In genomic region chr5:83957188-83957587, GRCh38 we compare ENCODE assay signal across 17 cellular contexts.
DNase-seq lines count a peak whose midpoint lies in the region; TF ChIP-seq lines count a peak whose summit lies in the region.
"Had no signal": no experiment of that assay in that cellular context is flagged by ENCODE, and none has a peak within 500 bp of the region (broad histone marks: within the 10 kb centered on the region; RNA-seq: fewer than 3 reads in every experiment).

No MANE protein-coding gene starts in this region.

- TF ChIP-seq CTCF in glutamatergic neuron (IDR thresholded peaks at IDR 0.05; ENCODE audit: partially characterized antibody, unreplicated experiment): no peak

- H3K27me3 ChIP-seq in MG63: no peaks in the 10 kb centered on the region

- H3K4me1 Mint-ChIP-seq in glutamatergic neuron (ENCODE audit: low read depth, unreplicated experiment): peaks cover 56% of the 10 kb centered on the region
- H3K4me1 Mint-ChIP-seq: activated naive CD4-positive, alpha-beta T cell treated with anti-CD3 and anti-CD28 coated beads, Interleukin-2, amount 50 U/mL, for 24 hours had no signal

- H3K27me3 Mint-ChIP-seq in glutamatergic neuron (ENCODE audit: unreplicated experiment): peaks cover 5% of the 10 kb centered on the region
- H3K27me3 Mint-ChIP-seq: activated naive CD4-positive, alpha-beta T cell treated with anti-CD3 and anti-CD28 coated beads, Interleukin-2, amount 50 U/mL, for 24 hours had no signal

- no peaks in the 10 kb centered on the region for H3K36me3 Mint-ChIP-seq in glutamatergic neuron (ENCODE audit: unreplicated experiment)
- H3K36me3 Mint-ChIP-seq: activated naive CD4-positive, alpha-beta T cell treated with anti-CD3 and anti-CD28 coated beads, Interleukin-2, amount 50 U/mL, for 24 hours had no signal

- no peak overlapping the region for H3K4me3 ChIP-seq in MG63

- peak overlapping the region; percentile 72 for H3K4me3 Mint-ChIP-seq in glutamatergic neuron (ENCODE audit: unreplicated experiment)
- H3K4me3 Mint-ChIP-seq: activated naive CD4-positive, alpha-beta T cell treated with anti-CD3 and anti-CD28 coated beads, Interleukin-2, amount 50 U/mL, for 24 hours; neural crest cell; T-helper 2 cell treated with Interferon-gamma antibody and Interleukin-4, amounts not matched to agents 5 μg/mL and 100 μg/mL, for 36 hours had no signal

- peaks cover 4% of the 10 kb centered on the region for H3K9me3 Mint-ChIP-seq in glutamatergic neuron (ENCODE audit: unreplicated experiment)
- H3K9me3 Mint-ChIP-seq: neural crest cell; T-helper 2 cell treated with Interferon-gamma antibody and Interleukin-4, amounts not matched to agents 5 μg/mL and 100 μg/mL, for 36 hours had no signal

- H3K27ac Mint-ChIP-seq in glutamatergic neuron (ENCODE audit: unreplicated experiment): peak overlapping the region; percentile 87
- H3K27ac Mint-ChIP-seq: activated naive CD4-positive, alpha-beta T cell treated with anti-CD3 and anti-CD28 coated beads, Interleukin-2, amount 50 U/mL, for 24 hours; T-helper 2 cell treated with Interferon-gamma antibody and Interleukin-4, amounts not matched to agents 5 μg/mL and 100 μg/mL, for 36 hours had no signal

- no peaks in the 10 kb centered on the region for H3K36me3 ChIP-seq in MG63

- H3K9me3 ChIP-seq in MG63: no peaks in the 10 kb centered on the region
- H3K9me3 ChIP-seq: Caco-2 had no signal

- DNase-seq in EH (ENCODE audit: low read depth): peak; percentile 23
- DNase-seq in NCI-H1105 treated with DMSO at 0.1 percent for 48 hours (lab: John Stamatoyannopoulos, UW): peak; percentile 32
- DNase-seq in NCI-H69 (lab: John Stamatoyannopoulos, UW): peak; percentile 86
- DNase-seq in glutamatergic neuron: no peak
- DNase-seq in kidney tubule cell (ENCODE audit: low spot score): no peak
- no peak for DNase-seq in MG63
- no peak for DNase-seq in HT-29 (ENCODE audit: low spot score)
- no peak for DNase-seq in foreskin melanocyte
- DNase-seq: activated CD4-positive, alpha-beta T cell treated with anti-CD3 and anti-CD28 coated beads for 48 hours; activated T-cell treated with anti-CD3 and anti-CD28 coated beads for 4 hours; Caco-2; effector CD4-positive, alpha-beta T cell; left ventricle myocardium superior; trophoblast cell had no signal

Comparison
In these comparisons a context has a peak if more than half of its experiments do, and no peak if none do; other contexts are left out.
1. DNase-seq: peak in EH (single experiment), NCI-H1105 treated with DMSO at 0.1 percent for 48 hours (single experiment) and NCI-H69 (single experiment); none in glutamatergic neuron (single experiment), kidney tubule cell (single experiment), MG63 (single experiment), HT-29 (single experiment) and foreskin melanocyte (single experiment).